ENCODE assay signal across 10 cellular contexts in genomic region chr10:11146402-11147171, GRCh38.
DNase-seq lines count a peak whose midpoint lies in the region; TF ChIP-seq lines count a peak whose summit lies in the region.
"Had no signal": no experiment of that assay in that cellular context is flagged by ENCODE, and none has a peak within 500 bp of the region (broad histone marks: within the 10 kb centered on the region; RNA-seq: fewer than 3 reads in every experiment).

No MANE protein-coding gene starts in this region.

- intact Hi-C loops in A673 (cut with micrococcal nuclease; ENCODE audit: unreplicated experiment): no loop called here

- DNase-seq in kidney tubule cell (ENCODE audit: low spot score): peak; percentile 51
- no peak for DNase-seq in A673 (ENCODE audit: low spot score)
- no peak for DNase-seq in NCI-H1092 (lab: John Stamatoyannopoulos, UW)
- DNase-seq in NCI-H1417 treated with DMSO at 0.1 percent for 48 hours (lab: John Stamatoyannopoulos, UW): no peak
- no peak for DNase-seq in effector CD4-positive, alpha-beta T cell
- DNase-seq: colonic mucosa; stimulated activated naive CD4-positive, alpha-beta T cell treated with Interleukin-2 at 50 U/mL for 16 hours had no signal

- H3K36me3 ChIP-seq in BLaER1 (no peaks in the 10 kb centered on the region), HEK293 (ENCODE audit: control insufficient read depth in 2 of 2, insufficient read depth in 1 of 2, low read length in 2 of 2) (no peaks in the 10 kb centered on the region), A673 (ENCODE audit: insufficient read depth, low read length, poor library complexity, severe bottlenecking) (no peaks in the 10 kb centered on the region)
- H3K36me3 ChIP-seq: colonic mucosa had no signal

- peaks cover 8% of the 10 kb centered on the region for H3K9me3 ChIP-seq in BLaER1
- no peaks in the 10 kb centered on the region for H3K9me3 ChIP-seq in HEK293 (ENCODE audit: control insufficient read depth, insufficient read depth, low read depth, low read length)
- no peaks in the 10 kb centered on the region for H3K9me3 ChIP-seq in A673 (ENCODE audit: low read depth, low read length, poor library complexity, severe bottlenecking)
- H3K9me3 ChIP-seq: colonic mucosa had no signal

- no peaks in the 10 kb centered on the region for H3K9me3 Mint-ChIP-seq in activated naive CD8-positive, alpha-beta T cell (ENCODE audit: low read depth)

- no peaks in the 10 kb centered on the region for H3K36me3 Mint-ChIP-seq in activated naive CD8-positive, alpha-beta T cell

- H3K4me2 ChIP-seq in BLaER1: peak overlapping the region; percentile 83; the same call in 1 of the 2 replicates

- peaks cover 96% of the 10 kb centered on the region for H3K4me1 Mint-ChIP-seq in activated naive CD8-positive, alpha-beta T cell (ENCODE audit: low read depth)

- no peak overlapping the region for H3K9ac ChIP-seq in BLaER1

- CTCF ChIA-PET in HEK293 (lab: Yijun Ruan, JAX): interaction anchor here (0.5 to 1.2 kb wide), 5 partner anchors 19 to 430 kb away, joined by 3 read pairs; no protein-coding TSS in a partner anchor
- CTCF ChIA-PET in A673 (lab: Charles Lee): no interaction called here

- peak overlapping the region; percentile 84 for H3K4me3 Mint-ChIP-seq in activated naive CD8-positive, alpha-beta T cell

- no peaks in the 10 kb centered on the region for H4K20me1 ChIP-seq in BLaER1

- H3K4me3 ChIP-seq in BLaER1 (no peak overlapping the region), HEK293 (ENCODE audit: low read depth, low read length) (no peak overlapping the region), A673 (ENCODE audit: low read depth, low read length, poor library complexity, severe bottlenecking) (no peak overlapping the region)
- H3K4me3 ChIP-seq: colonic mucosa had no signal

- H3K27ac ChIP-seq in BLaER1: no peak overlapping the region
- H3K27ac ChIP-seq in HEK293 (ENCODE audit: extremely low read depth, low read depth, low read length): no peak overlapping the region
- no peak overlapping the region for H3K27ac ChIP-seq in A673 (ENCODE audit: low read depth, low read length, poor library complexity, severe bottlenecking)

- H3K4me1 ChIP-seq in BLaER1 (peaks cover 82% of the 10 kb centered on the region), HEK293 (ENCODE audit: control insufficient read depth, insufficient read depth, low read length) (peaks cover 63% of the 10 kb centered on the region), A673 (ENCODE audit: insufficient read depth, low read length, poor library complexity, severe bottlenecking) (no peaks in the 10 kb centered on the region)

- no peaks in the 10 kb centered on the region for H3K27me3 ChIP-seq in BLaER1
- peaks cover 38% of the 10 kb centered on the region for H3K27me3 ChIP-seq in A673 (replicated peaks; ENCODE audit: insufficient read depth, low read depth, low read length, poor library complexity)
- H3K27me3 ChIP-seq: colonic mucosa had no signal

- BruUV-seq in A673 (replicated peaks; lab: Mats Ljungman, UMichigan): no TSS peak

- no peaks in the 10 kb centered on the region for H3K27me3 Mint-ChIP-seq in activated naive CD8-positive, alpha-beta T cell

- peak overlapping the region; percentile 98 for H3K27ac Mint-ChIP-seq in activated naive CD8-positive, alpha-beta T cell

- POLR2A ChIA-PET in HEK293 (lab: Yijun Ruan, JAX) (interaction anchor here (2.8 kb wide), 1 partner anchor 19 kb away, joined by 10 read pairs; no protein-coding TSS in a partner anchor), A673 (lab: Charles Lee; ENCODE audit: low non-redundant PET) (no interaction called here)

- TF ChIP-seq CTCF in HEK293 (tag by site-specific recombination; IDR thresholded peaks at IDR 0.05): no peak
- TF ChIP-seq CTCF in A673 (conservative IDR thresholded peaks at IDR 0.05; ENCODE audit: low read depth, low read length): no peak

TF ChIP-seq in HEK293, 187 proteins besides CTCF, POLR2A, EP300 and RAD21:
- TF ChIP-seq ZNF629 (tag by site-specific recombination; IDR thresholded peaks at IDR 0.05) (peak; percentile 40; the same call in 1 of the 2 replicates), ZFHX2 (tag by site-specific recombination; conservative IDR thresholded peaks at IDR 0.05) (peak; percentile 58; the same call in 1 of the 2 replicates), GLIS1 (tag by site-specific recombination; IDR thresholded peaks at IDR 0.05) (peak; percentile 91), ZNF621 (tag by site-specific recombination; IDR thresholded peaks at IDR 0.05) (no peak), ZBTB17 (tag by site-specific recombination; IDR thresholded peaks at IDR 0.05) (peak; percentile 83), ZNF747 (tag by site-specific recombination; IDR thresholded peaks at IDR 0.05) (no peak), ZSCAN16 (tag by site-specific recombination; IDR thresholded peaks at IDR 0.05) (no peak), EGR2 (tag by site-specific recombination; IDR thresholded peaks at IDR 0.05; ENCODE audit: low read depth) (peak; percentile 54; the same call in 1 of the 2 replicates), ZFP69B (tag by site-specific recombination; IDR thresholded peaks at IDR 0.05) (no peak), MYNN (tag by site-specific recombination; IDR thresholded peaks at IDR 0.05; ENCODE audit: borderline replicate concordance) (no peak), ZNF530 (tag by site-specific recombination; IDR thresholded peaks at IDR 0.05; ENCODE audit: low read depth) (no peak), ZNF10 (tag by site-specific recombination; IDR thresholded peaks at IDR 0.05) (0 out of 2 replicates have a peak, but pooled peaks have one; percentile 37), ZNF335 (tag by site-specific recombination; conservative IDR thresholded peaks at IDR 0.05) (peak; percentile 52; the same call in 1 of the 2 replicates), ZBTB20 (tag by site-specific recombination; IDR thresholded peaks at IDR 0.05) (no peak), ZNF184 (tag by site-specific recombination; IDR thresholded peaks at IDR 0.05) (no peak), ZNF518A (tag by site-specific recombination; conservative IDR thresholded peaks at IDR 0.05; ENCODE audit: low read depth) (no peak), ZXDB (tag by site-specific recombination; IDR thresholded peaks at IDR 0.05) (peak; percentile 32; the same call in 1 of the 2 replicates), ZNF76 (tag by site-specific recombination; IDR thresholded peaks at IDR 0.05; ENCODE audit: borderline replicate concordance, low read depth) (no peak), ZBTB48 (tag by site-specific recombination; IDR thresholded peaks at IDR 0.05) (no peak), KLF16 (tag by site-specific recombination; IDR thresholded peaks at IDR 0.05) (0 out of 2 replicates have a peak, but pooled peaks have one; percentile 25)
- TF ChIP-seq, protein P1, sequence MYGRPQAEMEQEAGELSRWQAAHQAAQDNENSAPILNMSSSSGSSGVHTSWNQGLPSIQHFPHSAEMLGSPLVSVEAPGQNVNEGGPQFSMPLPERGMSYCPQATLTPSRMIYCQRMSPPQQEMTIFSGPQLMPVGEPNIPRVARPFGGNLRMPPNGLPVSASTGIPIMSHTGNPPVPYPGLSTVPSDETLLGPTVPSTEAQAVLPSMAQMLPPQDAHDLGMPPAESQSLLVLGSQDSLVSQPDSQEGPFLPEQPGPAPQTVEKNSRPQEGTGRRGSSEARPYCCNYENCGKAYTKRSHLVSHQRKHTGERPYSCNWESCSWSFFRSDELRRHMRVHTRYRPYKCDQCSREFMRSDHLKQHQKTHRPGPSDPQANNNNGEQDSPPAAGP (tag by site-specific recombination; IDR thresholded peaks at IDR 0.05): no peak
- TF ChIP-seq, protein P2, sequence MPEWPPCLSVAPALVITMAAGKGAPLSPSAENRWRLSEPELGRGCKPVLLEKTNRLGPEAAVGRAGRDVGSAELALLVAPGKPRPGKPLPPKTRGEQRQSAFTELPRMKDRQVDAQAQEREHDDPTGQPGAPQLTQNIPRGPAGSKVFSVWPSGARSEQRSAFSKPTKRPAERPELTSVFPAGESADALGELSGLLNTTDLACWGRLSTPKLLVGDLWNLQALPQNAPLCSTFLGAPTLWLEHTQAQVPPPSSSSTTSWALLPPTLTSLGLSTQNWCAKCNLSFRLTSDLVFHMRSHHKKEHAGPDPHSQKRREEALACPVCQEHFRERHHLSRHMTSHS (tag by site-specific recombination; IDR thresholded peaks at IDR 0.05): no peak
